Comparison of ENCODE assay signal across 21 cellular contexts in the genomic region with DNA sequence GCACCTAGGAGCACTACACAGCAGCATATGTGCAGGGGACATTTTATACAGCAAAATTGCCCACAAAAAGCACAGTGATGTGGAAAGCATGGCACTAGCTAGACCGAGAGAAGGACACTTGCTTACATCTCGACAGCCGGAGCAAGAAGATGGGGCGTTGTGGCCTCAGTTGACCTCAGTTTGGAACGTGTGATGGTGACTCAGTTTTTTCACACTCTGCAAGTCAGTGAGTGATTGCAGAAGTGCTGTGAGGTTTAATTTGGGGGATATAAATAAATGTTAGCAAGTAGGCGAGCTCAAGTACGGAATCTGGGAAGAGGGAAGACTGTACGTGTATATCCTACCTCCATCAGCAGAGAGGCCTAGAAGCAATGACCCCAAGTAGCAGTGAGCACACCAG. TPM values are rescaled to one million over a fixed set of nuclear protein-coding genes. Genes with fewer than 3 reads are reported as not detected.
DNase-seq lines count a peak whose midpoint lies in the region; ATAC-seq and TF ChIP-seq lines count a peak whose summit lies in the region.
"Had no signal": no experiment of that assay in that cellular context is flagged by ENCODE, and none has a peak within 500 bp of the region (broad histone marks: within the 10 kb centered on the region; RNA-seq: fewer than 3 reads in every experiment).

No MANE protein-coding gene starts in this region.

- H4K20me1 ChIP-seq in BLaER1 (peaks cover 100% of the 10 kb centered on the region), GM23338 (replicated peaks; ENCODE audit: insufficient read depth) (no peaks in the 10 kb centered on the region; the same call in none of the 2 replicates)

- ATAC-seq in GM23338: no peak
- ATAC-seq in left cardiac atrium: peak; percentile 28 to 49
- ATAC-seq in GM18858 (IDR thresholded peaks at IDR 0.05; ENCODE audit: unreplicated experiment): no peak
- no peak for ATAC-seq in GM19035 (IDR thresholded peaks at IDR 0.05; ENCODE audit: unreplicated experiment)
- ATAC-seq in GM21515 (IDR thresholded peaks at IDR 0.05; ENCODE audit: unreplicated experiment): no peak
- ATAC-seq: activated naive CD8-positive, alpha-beta T cell treated with anti-CD3 and anti-CD28 coated beads, Interleukin-2, amount 50 U/mL, for 24 hours; CD8-positive, alpha-beta T cell; stimulated activated naive B cell treated with anti-CD40 and anti-IgM and Interleukin-4, amounts not matched to agents 10 μg/mL and 1 μg/mL and 100 μg/mL, for 72 hours had no signal

- H3K4me1 ChIP-seq in BLaER1 (peaks cover 85% of the 10 kb centered on the region), GM23338 (ENCODE audit: insufficient read depth) (peaks cover 22% of the 10 kb centered on the region)

- H3K4me3 ChIP-seq in BLaER1 (no peak overlapping the region), GM23338 (no peak overlapping the region)
- H3K4me3 ChIP-seq: Peyer's patch, SK-N-MC had no signal

- H3K9me3 Mint-ChIP-seq in GM23338 (no peaks in the 10 kb centered on the region), nephron progenitor cell (peaks cover 6% of the 10 kb centered on the region)
- H3K9me3 Mint-ChIP-seq: activated naive CD8-positive, alpha-beta T cell treated with anti-CD3 and anti-CD28 coated beads, Interleukin-2, amount 50 U/mL, for 24 hours; CD8-positive, alpha-beta T cell; stimulated activated naive B cell treated with anti-CD40 and anti-IgM and Interleukin-4, amounts not matched to agents 10 μg/mL and 1 μg/mL and 100 μg/mL, for 72 hours; type B pancreatic cell had no signal

- DNase-seq in GM23338 (ENCODE audit: low spot score): no peak
- no peak for DNase-seq in left cardiac atrium
- no peak for DNase-seq in nephron progenitor cell
- no peak for DNase-seq in dermis blood vessel endothelial cell
- DNase-seq: activated CD4-positive, CD25-positive, alpha-beta regulatory T cell treated with anti-CD3 and anti-CD28 coated beads, Interleukin-2, amount 50 U/mL, for 72 hours; activated naive CD8-positive, alpha-beta T cell treated with anti-CD3 and anti-CD28 coated beads, Interleukin-2, amount 50 U/mL, for 24 hours; CD8-positive, alpha-beta T cell; DMS53; HCEC 1CT; NCI-H1092; NCI-H2081; NCI-H446; Peyer's patch; stimulated activated naive B cell treated with anti-CD40 and anti-IgM and Interleukin-4, amounts not matched to agents 10 μg/mL and 1 μg/mL and 100 μg/mL, for 72 hours had no signal

- H3K27ac ChIP-seq in BLaER1 (no peak overlapping the region), GM23338 (ENCODE audit: low read depth) (0 out of 2 replicates have a peak overlapping the region, but pooled peaks have one; percentile 32)
- H3K27ac ChIP-seq: SK-N-MC had no signal

- 0 out of 2 replicates have a peak, but pooled peaks cover 3% of the 10 kb centered on the region for H3F3A ChIP-seq in GM23338 (replicated peaks; ENCODE audit: low read depth)

- no peaks in the 10 kb centered on the region for H3K9me2 ChIP-seq in GM23338 (ENCODE audit: insufficient read depth)

- H3K36me3 ChIP-seq in BLaER1 (peaks cover 68% of the 10 kb centered on the region), GM23338 (ENCODE audit: insufficient read depth) (no peaks in the 10 kb centered on the region)
- H3K36me3 ChIP-seq: Peyer's patch had no signal

- H3K4me1 Mint-ChIP-seq in GM23338 (peaks cover 43% of the 10 kb centered on the region), nephron progenitor cell (peaks cover 56% of the 10 kb centered on the region)

- H3K4me3 Mint-ChIP-seq in GM23338 (no peak overlapping the region), nephron progenitor cell (no peak overlapping the region)
- H3K4me3 Mint-ChIP-seq: activated naive CD8-positive, alpha-beta T cell treated with anti-CD3 and anti-CD28 coated beads, Interleukin-2, amount 50 U/mL, for 24 hours; brain; CD8-positive, alpha-beta T cell; stimulated activated naive B cell treated with anti-CD40 and anti-IgM and Interleukin-4, amounts not matched to agents 10 μg/mL and 1 μg/mL and 100 μg/mL, for 72 hours; type B pancreatic cell had no signal

- H3K9ac ChIP-seq in BLaER1: no peak overlapping the region

- H3K27ac Mint-ChIP-seq in GM23338 (no peak overlapping the region), nephron progenitor cell (peak overlapping the region; percentile 65)
- H3K27ac Mint-ChIP-seq: activated naive CD8-positive, alpha-beta T cell treated with anti-CD3 and anti-CD28 coated beads, Interleukin-2, amount 50 U/mL, for 24 hours; CD8-positive, alpha-beta T cell; stimulated activated naive B cell treated with anti-CD40 and anti-IgM and Interleukin-4, amounts not matched to agents 10 μg/mL and 1 μg/mL and 100 μg/mL, for 72 hours; type B pancreatic cell had no signal

- H3K79me2 ChIP-seq in GM23338 (replicated peaks; ENCODE audit: insufficient read depth): peaks cover 75% of the 10 kb centered on the region

- H3K36me3 Mint-ChIP-seq in GM23338 (ENCODE audit: low read depth): peaks cover 7% of the 10 kb centered on the region; the same call in 1 of the 3 replicates
- peaks cover 26% of the 10 kb centered on the region for H3K36me3 Mint-ChIP-seq in nephron progenitor cell (ENCODE audit: low read depth)
- H3K36me3 Mint-ChIP-seq: CD8-positive, alpha-beta T cell; stimulated activated naive B cell treated with anti-CD40 and anti-IgM and Interleukin-4, amounts not matched to agents 10 μg/mL and 1 μg/mL and 100 μg/mL, for 72 hours had no signal

- no peak overlapping the region for H2AFZ ChIP-seq in GM23338

- no peaks in the 10 kb centered on the region for H3K27me3 ChIP-seq in BLaER1
- H3K27me3 ChIP-seq in GM23338 (ENCODE audit: insufficient read depth): no peaks in the 10 kb centered on the region
- H3K27me3 ChIP-seq: Peyer's patch had no signal

- H3K9me3 ChIP-seq in BLaER1: no peaks in the 10 kb centered on the region
- H3K9me3 ChIP-seq: Peyer's patch had no signal

- H3K4me2 ChIP-seq in BLaER1: peak overlapping the region; percentile 70
- H3K4me2 ChIP-seq in GM23338: no peak overlapping the region

- intact Hi-C loops in left cardiac atrium (cut with DNase I): no loop called here

- H3K27me3 Mint-ChIP-seq in GM23338 (ENCODE audit: insufficient read depth, low read depth, poor library complexity): peaks cover 7% of the 10 kb centered on the region
- H3K27me3 Mint-ChIP-seq in nephron progenitor cell (ENCODE audit: low read depth, poor library complexity): peaks cover 3% of the 10 kb centered on the region
- H3K27me3 Mint-ChIP-seq: activated naive CD8-positive, alpha-beta T cell treated with anti-CD3 and anti-CD28 coated beads, Interleukin-2, amount 50 U/mL, for 24 hours; brain; stimulated activated naive B cell treated with anti-CD40 and anti-IgM and Interleukin-4, amounts not matched to agents 10 μg/mL and 1 μg/mL and 100 μg/mL, for 72 hours; type B pancreatic cell had no signal

- TF ChIP-seq CTCF in GM23338 (conservative IDR thresholded peaks at IDR 0.05; ENCODE audit: low read depth in 2 of 2): no peak
- no peak for TF ChIP-seq CTCF in nephron progenitor cell (IDR thresholded peaks at IDR 0.05)

RNA-seq across cellular contexts. Expression of a gene that starts 23.3 kb away (rescaled TPM):
- total RNA-seq in GM23338 (2014; rRNA removed; shearing (Covaris generic)): 35.1 and 51.1 TPM in 2 replicates
- 26.9 and 38.3 TPM in 2 replicates for polyA plus RNA-seq in GM23338 (2016; fragmentation: Nextera tagmentation; extraction: Ambion mirVana)
- total RNA-seq in left cardiac atrium (10 to 100 TPM; 53.4 to 60.3 TPM), dermis blood vessel endothelial cell (87.3 and 169 TPM in 2 replicates)

Comparison
In these comparisons a context has a peak if more than half of its experiments do, and no peak if none do; other contexts are left out.
1. ATAC-seq: peak in left cardiac atrium (2 of 2); none in GM23338 (single experiment), GM18858 (single experiment), GM19035 (single experiment) and GM21515 (single experiment).